In genomic region chr17:19487009-19487600, GRCh38 we compare ENCODE assay signal across 3 cellular contexts.
TF ChIP-seq lines count a peak whose summit lies in the region.

No MANE protein-coding gene starts in this region.

TF ChIP-seq in IMR-90, 13 proteins besides CTCF, POLR2A, EP300 and RAD21:
- no peak for TF ChIP-seq MAFK (IDR thresholded peaks at IDR 0.05; ENCODE audit: low read depth, low read length)
- TF ChIP-seq CEBPB (IDR thresholded peaks at IDR 0.05; ENCODE audit: low read depth, low read length): no peak
- TF ChIP-seq MXI1 (IDR thresholded peaks at IDR 0.05; ENCODE audit: borderline replicate concordance, low read depth, low read length): no peak
- TF ChIP-seq CHD1 (IDR thresholded peaks at IDR 0.05; ENCODE audit: low read depth, low read length): no peak
- no peak for TF ChIP-seq RCOR1 (IDR thresholded peaks at IDR 0.05; ENCODE audit: insufficient replicate concordance, low read length)
- no peak for TF ChIP-seq USF2 (IDR thresholded peaks at IDR 0.05; ENCODE audit: low read depth, low read length)
- TF ChIP-seq NFE2L2 (IDR thresholded peaks at IDR 0.05; ENCODE audit: low read depth, low read length): no peak
- TF ChIP-seq, protein P1, sequence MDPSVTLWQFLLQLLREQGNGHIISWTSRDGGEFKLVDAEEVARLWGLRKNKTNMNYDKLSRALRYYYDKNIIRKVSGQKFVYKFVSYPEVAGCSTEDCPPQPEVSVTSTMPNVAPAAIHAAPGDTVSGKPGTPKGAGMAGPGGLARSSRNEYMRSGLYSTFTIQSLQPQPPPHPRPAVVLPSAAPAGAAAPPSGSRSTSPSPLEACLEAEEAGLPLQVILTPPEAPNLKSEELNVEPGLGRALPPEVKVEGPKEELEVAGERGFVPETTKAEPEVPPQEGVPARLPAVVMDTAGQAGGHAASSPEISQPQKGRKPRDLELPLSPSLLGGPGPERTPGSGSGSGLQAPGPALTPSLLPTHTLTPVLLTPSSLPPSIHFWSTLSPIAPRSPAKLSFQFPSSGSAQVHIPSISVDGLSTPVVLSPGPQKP (IDR thresholded peaks at IDR 0.05; ENCODE audit: borderline replicate concordance, low read depth, low read length): no peak
- no peak for TF ChIP-seq BHLHE40 (IDR thresholded peaks at IDR 0.05; ENCODE audit: low read depth, low read length)
- no peak for TF ChIP-seq FOS (IDR thresholded peaks at IDR 0.05; ENCODE audit: low read depth, low read length)
- no peak for TF ChIP-seq RFX5 (IDR thresholded peaks at IDR 0.05; ENCODE audit: low read depth, low read length)
- no peak for TF ChIP-seq SMC3 (IDR thresholded peaks at IDR 0.05; ENCODE audit: low read depth, low read length)
- TF ChIP-seq MAZ (IDR thresholded peaks at IDR 0.05; ENCODE audit: borderline replicate concordance, low read depth, low read length): no peak
TF ChIP-seq in IMR-90: peak in this region for 0.

TF ChIP-seq in H1, 55 proteins besides CTCF, POLR2A, EP300 and RAD21:
- TF ChIP-seq BCL11A (IDR thresholded peaks at IDR 0.05; ENCODE audit: low read depth in 2 of 2, low read length in 2 of 2) (no peak), BRCA1 (IDR thresholded peaks at IDR 0.05; ENCODE audit: low read depth, low read length) (no peak), NRF1 (IDR thresholded peaks at IDR 0.05; ENCODE audit: low read depth, low read length) (no peak), HDAC2 (IDR thresholded peaks at IDR 0.05; ENCODE audit: borderline replicate concordance in 1 of 2, low read depth in 2 of 2, low read length in 2 of 2) (no peak), SIX5 (IDR thresholded peaks at IDR 0.05; ENCODE audit: low read depth, low read length) (no peak), SAP30 (IDR thresholded peaks at IDR 0.05; ENCODE audit: insufficient read depth, insufficient replicate concordance, low read length) (no peak), TCF12 (IDR thresholded peaks at IDR 0.05; ENCODE audit: low read depth, low read length) (no peak), RNF2 (IDR thresholded peaks at IDR 0.05; ENCODE audit: borderline replicate concordance, low read depth, low read length, missing control alignments, poor library complexity, severe bottlenecking) (no peak), POLR2AphosphoS5 (IDR thresholded peaks at IDR 0.05; ENCODE audit: low read depth, low read length) (no peak), USF2 (IDR thresholded peaks at IDR 0.05; ENCODE audit: low read length) (no peak), TBP (IDR thresholded peaks at IDR 0.05; ENCODE audit: low read depth, low read length) (no peak)

TF ChIP-seq in SK-N-SH treated with all-trans-retinoic acid at 6 μM for 48 hours, 23 proteins besides CTCF, POLR2A, EP300 and RAD21:
- TF ChIP-seq, protein P2, sequence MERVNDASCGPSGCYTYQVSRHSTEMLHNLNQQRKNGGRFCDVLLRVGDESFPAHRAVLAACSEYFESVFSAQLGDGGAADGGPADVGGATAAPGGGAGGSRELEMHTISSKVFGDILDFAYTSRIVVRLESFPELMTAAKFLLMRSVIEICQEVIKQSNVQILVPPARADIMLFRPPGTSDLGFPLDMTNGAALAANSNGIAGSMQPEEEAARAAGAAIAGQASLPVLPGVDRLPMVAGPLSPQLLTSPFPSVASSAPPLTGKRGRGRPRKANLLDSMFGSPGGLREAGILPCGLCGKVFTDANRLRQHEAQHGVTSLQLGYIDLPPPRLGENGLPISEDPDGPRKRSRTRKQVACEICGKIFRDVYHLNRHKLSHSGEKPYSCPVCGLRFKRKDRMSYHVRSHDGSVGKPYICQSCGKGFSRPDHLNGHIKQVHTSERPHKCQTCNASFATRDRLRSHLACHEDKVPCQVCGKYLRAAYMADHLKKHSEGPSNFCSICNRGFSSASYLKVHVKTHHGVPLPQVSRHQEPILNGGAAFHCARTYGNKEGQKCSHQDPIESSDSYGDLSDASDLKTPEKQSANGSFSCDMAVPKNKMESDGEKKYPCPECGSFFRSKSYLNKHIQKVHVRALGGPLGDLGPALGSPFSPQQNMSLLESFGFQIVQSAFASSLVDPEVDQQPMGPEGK (CRISPR knock-in tag; IDR thresholded peaks at IDR 0.05; ENCODE audit: borderline replicate concordance): no peak
- TF ChIP-seq ZC3H10 (CRISPR knock-in tag; IDR thresholded peaks at IDR 0.05): no peak
- TF ChIP-seq CREB5 (CRISPR knock-in tag; IDR thresholded peaks at IDR 0.05; ENCODE audit: low read depth): no peak
- no peak for TF ChIP-seq ARNTL (CRISPR knock-in tag; IDR thresholded peaks at IDR 0.05; ENCODE audit: borderline replicate concordance, low read depth)
- TF ChIP-seq ZFP30 (CRISPR knock-in tag; IDR thresholded peaks at IDR 0.05): no peak
- TF ChIP-seq SNAI2 (CRISPR knock-in tag; IDR thresholded peaks at IDR 0.05): no peak
- TF ChIP-seq PPARA (CRISPR knock-in tag; IDR thresholded peaks at IDR 0.05; ENCODE audit: borderline replicate concordance): no peak
- TF ChIP-seq ZFP3 (CRISPR knock-in tag; IDR thresholded peaks at IDR 0.05): no peak
